ENCODE assay signal across 8 cellular contexts in genomic region chr7:142796501-142797341, GRCh38. TPM values are rescaled to one million over a fixed set of nuclear protein-coding genes. Genes with fewer than 3 reads are reported as not detected.
DNase-seq lines count a peak whose midpoint lies in the region; ATAC-seq and TF ChIP-seq lines count a peak whose summit lies in the region.

No MANE protein-coding gene starts in this region.

- no peaks in the 10 kb centered on the region for H4K20me1 ChIP-seq in neural progenitor cell (ENCODE audit: low read depth)

- H3K27me3 Mint-ChIP-seq in CD14-positive monocyte (ENCODE audit: low read depth in 3 of 3) (peaks cover 49 to 63% (median 59%) of the 10 kb centered on the region in 3 donors), IgD-negative memory B cell (no peaks in the 10 kb centered on the region), neural progenitor cell (ENCODE audit: insufficient read depth, low read depth) (peaks cover 62% of the 10 kb centered on the region)

- H3K9me3 Mint-ChIP-seq in CD14-positive monocyte (peaks cover 0 to 16% (median 7%) of the 10 kb centered on the region in 7 donors), IgD-negative memory B cell (no peaks in the 10 kb centered on the region), neural progenitor cell (peaks cover 6% of the 10 kb centered on the region)

- H3K36me3 ChIP-seq in neural progenitor cell: no peaks in the 10 kb centered on the region

- H3K27ac ChIP-seq in neural progenitor cell: no peak overlapping the region

- peaks cover 20% of the 10 kb centered on the region for H3K4me1 Mint-ChIP-seq in CD14-positive monocyte
- H3K4me1 Mint-ChIP-seq in IgD-negative memory B cell: peaks cover 41 to 68% (median 48%) of the 10 kb centered on the region in 3 donors
- H3K4me1 Mint-ChIP-seq in neural progenitor cell: peaks cover 20% of the 10 kb centered on the region

- intact Hi-C loops in CD14-positive monocyte (cut with micrococcal nuclease): loop anchor here in 1 of 2 donors (5.0 kb wide), 1 partner anchor 149 kb away; no protein-coding TSS in a partner anchor

- no peak overlapping the region for H3K9ac ChIP-seq in neural progenitor cell

- H3K4me1 ChIP-seq in neural progenitor cell: peaks cover 16% of the 10 kb centered on the region

- H3F3A ChIP-seq in neural progenitor cell (ENCODE audit: low read depth): no peaks in the 10 kb centered on the region

- TF ChIP-seq CTCF in CD14-positive monocyte (IDR thresholded peaks at IDR 0.05): no peak
- no peak for TF ChIP-seq CTCF in neural progenitor cell (IDR thresholded peaks at IDR 0.05)

- H3K9me3 ChIP-seq in neural progenitor cell (ENCODE audit: low read depth): no peaks in the 10 kb centered on the region

- peak overlapping the region; percentile 57 for H3K4me3 ChIP-seq in neural progenitor cell

- H3K79me2 ChIP-seq in neural progenitor cell (ENCODE audit: low read depth): no peaks in the 10 kb centered on the region

- H3K36me3 Mint-ChIP-seq in CD14-positive monocyte (peaks cover 3 to 10% of the 10 kb centered on the region in 2 donors), IgD-negative memory B cell (peaks cover 7% of the 10 kb centered on the region), neural progenitor cell (no peaks in the 10 kb centered on the region)

- peak; percentile 43 for ATAC-seq in GM19463 (IDR thresholded peaks at IDR 0.05; ENCODE audit: unreplicated experiment)

- H3K4me2 ChIP-seq in neural progenitor cell: peak overlapping the region; percentile 92

- H3K27me3 ChIP-seq in neural progenitor cell: peaks cover 70% of the 10 kb centered on the region

- peak overlapping the region; percentile 75 to 93 for H3K4me3 Mint-ChIP-seq in CD14-positive monocyte
- peak overlapping the region; percentile 95 to 99 (median 98) for H3K4me3 Mint-ChIP-seq in IgD-negative memory B cell
- peak overlapping the region; percentile 82 for H3K4me3 Mint-ChIP-seq in neural progenitor cell

- H2AFZ ChIP-seq in neural progenitor cell (replicated peaks): peak overlapping the region; percentile 87

- H3K27ac Mint-ChIP-seq in CD14-positive monocyte (peak overlapping the region in 2 of 7 donors; percentile 44 to 88), IgD-negative memory B cell (peak overlapping the region; percentile 93 to 99 (median 99)), neural progenitor cell (no peak overlapping the region)

- DNase-seq in CD14-positive monocyte (ENCODE audit: low spot score): no peak
- DNase-seq in ecto neural progenitor cell (ENCODE audit: low spot score): peak; percentile 62
- DNase-seq in neural progenitor cell (ENCODE audit: low spot score): peak; percentile 50
- no peak for DNase-seq in GM19240 (ENCODE audit: insufficient read length, low spot score)
- no peak for DNase-seq in HuH-7 (ENCODE audit: low spot score)
- no peak for DNase-seq in foreskin melanocyte

RNA-seq across cellular contexts. Expression of gene PRSS2, which starts 26.0 kb away (rescaled TPM):
- polyA plus RNA-seq in CD14-positive monocyte: not detected
- not detected for polyA plus RNA-seq in IgD-negative memory B cell
- total RNA-seq in neural progenitor cell (ENCODE audit: low replicate concordance): not detected in 2 replicates

RNA-seq across cellular contexts. Expression of gene PRSS1, which starts 47.4 kb away (rescaled TPM):
- polyA plus RNA-seq in CD14-positive monocyte (not detected), IgD-negative memory B cell (not detected)
- total RNA-seq in neural progenitor cell (ENCODE audit: low replicate concordance): not detected in 2 replicates

RNA-seq across cellular contexts. Expression of gene EPHB6, which starts 58.2 kb away (rescaled TPM):
- polyA plus RNA-seq in CD14-positive monocyte (1 to 10 TPM; 7.9 to 9.3 TPM), IgD-negative memory B cell (37.6 TPM)
- 4.8 and 14.2 TPM in 2 replicates for total RNA-seq in neural progenitor cell (ENCODE audit: low replicate concordance)

Comparison
In these comparisons a context has a peak if more than half of its experiments do, and no peak if none do; other contexts are left out.
1. DNase-seq: peak in ecto neural progenitor cell (single experiment) and neural progenitor cell (single experiment); none in CD14-positive monocyte (single experiment), GM19240 (single experiment), HuH-7 (single experiment) and foreskin melanocyte (single experiment).
2. Peak in every context shown above with its lines, with median percentiles within 50 percentile points of each other: H3K4me3 Mint-ChIP-seq.